21 cellular contexts compared by ENCODE assay signal in genomic region chr14:54085841-54086240, GRCh38.
A peak's percentile ranks its signal among the peaks of the same experiment; 100 is the strongest.
DNase-seq lines count a peak whose midpoint lies in the region; ATAC-seq and TF ChIP-seq lines count a peak whose summit lies in the region.
"Had no signal": no experiment of that assay in that cellular context is flagged by ENCODE, and none has a peak within 500 bp of the region (broad histone marks: within the 10 kb centered on the region; RNA-seq: fewer than 3 reads in every experiment).

No MANE protein-coding gene starts in this region.

- H3K36me3 Mint-ChIP-seq in endodermal cell (ENCODE audit: low read depth) = no peaks in the 10 kb centered on the region
- H3K36me3 Mint-ChIP-seq: CD14-positive monocyte had no signal

- CTCF ChIA-PET in AG04450 (lab: Charles Lee) = interaction anchor here (1.0 to 1.6 kb wide), 3 partner anchors 10 to 262 kb away, joined by 3 to 4 read pairs (median 3); no protein-coding TSS in a partner anchor

- H3K27me3 ChIP-seq in AG04450 (ENCODE audit: control insufficient read depth, insufficient read depth, low read length) (no peaks in the 10 kb centered on the region), adipocyte (replicated peaks; ENCODE audit: control insufficient read depth, insufficient read depth, low read length) (no peaks in the 10 kb centered on the region), hepatocyte (no peaks in the 10 kb centered on the region), tibial nerve (no peaks in the 10 kb centered on the region), endodermal cell (ENCODE audit: control insufficient read depth, insufficient read depth, low read length, poor library complexity, severe bottlenecking) (no peaks in the 10 kb centered on the region)

- H3K27me3 Mint-ChIP-seq in endodermal cell (ENCODE audit: insufficient read depth) = no peaks in the 10 kb centered on the region

- no peak for ATAC-seq in GM18519 (IDR thresholded peaks at IDR 0.05; ENCODE audit: low FRiP score, unreplicated experiment)
- ATAC-seq in HG02588 (IDR thresholded peaks at IDR 0.05; ENCODE audit: unreplicated experiment) = no peak
- ATAC-seq: HCT116, Right ventricle myocardium inferior had no signal

- POLR2A ChIA-PET in AG04450 (lab: Yijun Ruan, JAX) = interaction anchor here (0.7 kb wide), 1 partner anchor 17 kb away, joined by 3 read pairs; no protein-coding TSS in a partner anchor

- H3K36me3 ChIP-seq in adipocyte (ENCODE audit: control insufficient read depth, insufficient read depth, low read length, severe bottlenecking) (no peaks in the 10 kb centered on the region), hepatocyte (replicated peaks; ENCODE audit: insufficient read depth, low read depth) (no peaks in the 10 kb centered on the region), tibial nerve (no peaks in the 10 kb centered on the region), endodermal cell (ENCODE audit: control insufficient read depth, insufficient read depth, low read length) (no peaks in the 10 kb centered on the region)

- H3K9ac ChIP-seq in adipocyte (ENCODE audit: low read length) (peak overlapping the region; percentile 5), endodermal cell (ENCODE audit: extremely low read depth, low read length, poor library complexity, severe bottlenecking) (no peak overlapping the region)
- H3K9ac ChIP-seq: GM23248, SK-N-SH had no signal

- DNase-seq in AG04450 (ENCODE audit: low read depth, low spot score) = no peak
- DNase-seq in adipocyte (ENCODE audit: low read depth) = peak; percentile 14
- DNase-seq in hepatocyte (ENCODE audit: low spot score) = no peak
- DNase-seq in tibial nerve (ENCODE audit: low spot score in 2 of 2) = no peak
- DNase-seq in SKM-1 (lab: John Stamatoyannopoulos, UW; ENCODE audit: unreplicated experiment) = no peak
- no peak for DNase-seq in endodermal cell
- DNase-seq: DMS79, GDM1, GM23248, KBM-7, NCI-H1092 treated with DMSO at 0.1 percent for 48 hours, NCI-H1694 treated with DMSO at 0.1 percent for 48 hours, NCI-H69, PC-9, SK-N-SH had no signal

- no peaks in the 10 kb centered on the region for H3K9me3 ChIP-seq in AG04450 (ENCODE audit: control insufficient read depth, insufficient read depth, low read length)
- H3K9me3 ChIP-seq in adipocyte (ENCODE audit: control insufficient read depth, low read length) = peaks cover 6% of the 10 kb centered on the region
- no peaks in the 10 kb centered on the region for H3K9me3 ChIP-seq in hepatocyte (ENCODE audit: low read depth)
- peaks cover 0 to 3% (median 0%) of the 10 kb centered on the region in 4 donors for H3K9me3 ChIP-seq in tibial nerve
- no peaks in the 10 kb centered on the region for H3K9me3 ChIP-seq in endodermal cell (ENCODE audit: control insufficient read depth, low read length)
- H3K9me3 ChIP-seq: SK-N-SH had no signal

- WGBS in hepatocyte (ENCODE audit: low lambda C conversion rate, missing lambda C conversion rate) = 40% methylated on average over 4 of the region's 4 CpGs
- 58% methylated on average over 4 of the region's 4 CpGs for WGBS in tibial nerve, 2 donors
- WGBS in endodermal cell (ENCODE audit: insufficient coverage in 1 of 2, insufficient read length in 1 of 2), 2 experiments = 81 to 95% methylated on average over 2 to 4 of the region's 4 CpGs

- no peak overlapping the region for H3K4me3 Mint-ChIP-seq in endodermal cell
- H3K4me3 Mint-ChIP-seq: CD14-positive monocyte had no signal

- TF ChIP-seq CTCF in AG04450 (IDR thresholded peaks at IDR 0.05; ENCODE audit: low read depth, low read length) (no peak), hepatocyte (IDR thresholded peaks at IDR 0.05; ENCODE audit: poor library complexity) (no peak), tibial nerve (IDR thresholded peaks at IDR 0.05) (no peak), endodermal cell (conservative IDR thresholded peaks at IDR 0.05) (no peak)

- H3K27ac ChIP-seq in AG04450 (ENCODE audit: low read depth, low read length) = peak overlapping the region; percentile 3
- H3K27ac ChIP-seq in hepatocyte = peak overlapping the region; percentile 17
- peak overlapping the region in 3 of 4 donors; percentile 18 to 53 (median 25) for H3K27ac ChIP-seq in tibial nerve
- no peak overlapping the region for H3K27ac ChIP-seq in endodermal cell (ENCODE audit: low read depth, low read length)
- H3K27ac ChIP-seq: GM23248, HL-60, PC-9 had no signal

- H3K4me3 ChIP-seq in AG04450 (ENCODE audit: low read depth, low read length) (no peak overlapping the region), adipocyte (ENCODE audit: low read length) (no peak overlapping the region), hepatocyte (no peak overlapping the region), tibial nerve (no peak overlapping the region), endodermal cell (ENCODE audit: low read length) (no peak overlapping the region)
- H3K4me3 ChIP-seq: GM23248, PC-9 had no signal

- no peaks in the 10 kb centered on the region for H3K9me2 ChIP-seq in hepatocyte (replicated peaks; ENCODE audit: insufficient read depth)
- H3K9me2 ChIP-seq: SK-N-SH had no signal

- H3K79me2 ChIP-seq in hepatocyte = no peaks in the 10 kb centered on the region

- no peak overlapping the region for H3K4me2 ChIP-seq in hepatocyte
- H3K4me2 ChIP-seq: PC-9, SK-N-SH had no signal

- no peaks in the 10 kb centered on the region for H4K20me1 ChIP-seq in hepatocyte (ENCODE audit: insufficient read depth, poor library complexity, severe bottlenecking)

- H3K4me1 ChIP-seq in adipocyte (ENCODE audit: control insufficient read depth, insufficient read depth, low read length) = peaks cover 7% of the 10 kb centered on the region
- H3K4me1 ChIP-seq in hepatocyte (ENCODE audit: insufficient read depth) = peaks cover 21% of the 10 kb centered on the region
- H3K4me1 ChIP-seq in tibial nerve = peaks cover 0 to 21% (median 0%) of the 10 kb centered on the region in 4 donors
- no peaks in the 10 kb centered on the region for H3K4me1 ChIP-seq in endodermal cell (ENCODE audit: control insufficient read depth, insufficient read depth, low read length)

- no peak for TF ChIP-seq EP300 in tibial nerve (IDR thresholded peaks at IDR 0.05)

- no peaks in the 10 kb centered on the region for H3K9me3 Mint-ChIP-seq in endodermal cell

- H3K4me1 Mint-ChIP-seq in endodermal cell = no peaks in the 10 kb centered on the region
- H3K4me1 Mint-ChIP-seq: CD14-positive monocyte had no signal

- no peak overlapping the region for H2AFZ ChIP-seq in hepatocyte
- H2AFZ ChIP-seq: GM23248, PC-9 had no signal

- TF ChIP-seq POLR2A in tibial nerve (IDR thresholded peaks at IDR 0.05) = no peak

- no peak overlapping the region for H3K27ac Mint-ChIP-seq in endodermal cell
- H3K27ac Mint-ChIP-seq: CD14-positive monocyte had no signal
